Comparison of ENCODE assay signal across 18 cellular contexts in genomic region chr17:65156185-65156834, GRCh38. TPM values are rescaled to one million over a fixed set of nuclear protein-coding genes. Genes with fewer than 3 reads are reported as not detected.
DNase-seq lines count a peak whose midpoint lies in the region; ATAC-seq and TF ChIP-seq lines count a peak whose summit lies in the region.
"Had no signal": no experiment of that assay in that cellular context is flagged by ENCODE, and none has a peak within 500 bp of the region (broad histone marks: within the 10 kb centered on the region; RNA-seq: fewer than 3 reads in every experiment).

No MANE protein-coding gene starts in this region.

- DNase-seq in heart left ventricle (peak in 1 of 5 donors; percentile 32), cardiac septum (ENCODE audit: low spot score) (no peak), T-helper 17 cell (no peak), right cardiac atrium (peak; percentile 25 to 67 (median 60)), transverse colon (peak; percentile 87), testis (no peak), COR-L47 (lab: John Stamatoyannopoulos, UW) (no peak), BE2C (no peak)
- DNase-seq: CD4-positive, alpha-beta T cell; NCI-H1048; NCI-H146; NCI-H2107; NCI-H226; RPMI8226 had no signal

- peaks cover 7% of the 10 kb centered on the region for H3K27me3 Mint-ChIP-seq in T-helper 17 cell
- H3K27me3 Mint-ChIP-seq: CD4-positive, alpha-beta T cell had no signal

- TF ChIP-seq CTCF in heart left ventricle (IDR thresholded peaks at IDR 0.05) = no peak
- TF ChIP-seq CTCF in transverse colon (IDR thresholded peaks at IDR 0.05) = peak in 1 of 5 experiments; percentile 21
- no peak for TF ChIP-seq CTCF in testis (IDR thresholded peaks at IDR 0.05)
- TF ChIP-seq CTCF in BE2C (IDR thresholded peaks at IDR 0.05; ENCODE audit: low read depth, low read length) = no peak

- ATAC-seq in heart left ventricle = peak in 3 of 4 donors; percentile 37 to 83 (median 72)
- no peak for ATAC-seq in T-helper 17 cell
- peak; percentile 82 for ATAC-seq in right cardiac atrium
- ATAC-seq: GM23338, K562 had no signal

- H3K27me3 ChIP-seq in heart left ventricle (no peaks in the 10 kb centered on the region), right cardiac atrium (ENCODE audit: control insufficient read depth, insufficient read depth) (no peaks in the 10 kb centered on the region), transverse colon (no peaks in the 10 kb centered on the region), testis (no peaks in the 10 kb centered on the region), BE2C (no peaks in the 10 kb centered on the region)
- H3K27me3 ChIP-seq: SJSA1 had no signal

- peaks cover 15% of the 10 kb centered on the region for H3K4me1 Mint-ChIP-seq in T-helper 17 cell

- no peaks in the 10 kb centered on the region for H3K36me3 ChIP-seq in heart left ventricle
- no peaks in the 10 kb centered on the region for H3K36me3 ChIP-seq in transverse colon
- no peaks in the 10 kb centered on the region for H3K36me3 ChIP-seq in testis (ENCODE audit: low read depth, missing control alignments)
- H3K36me3 ChIP-seq in BE2C = no peaks in the 10 kb centered on the region

- 62 to 81% (median 67%) methylated on average over 9 to 21 of the region's 21 CpGs for WGBS in heart left ventricle, 4 donors
- WGBS in right cardiac atrium = 71% methylated on average over 21 of the region's 21 CpGs
- WGBS in transverse colon (ENCODE audit: low coverage in 1 of 2), 2 donors = 59 to 76% methylated on average over 9 to 21 of the region's 21 CpGs
- WGBS in testis, 2 donors = 95 to 97% methylated on average over 21 of the region's 21 CpGs

- intact Hi-C loops in heart left ventricle (cut with DNase I) (no loop called here), cardiac septum (cut with DNase I) (no loop called here), right cardiac atrium (cut with DNase I) (no loop called here), transverse colon (cut with DNase I; ENCODE audit: low total_unique reads) (no loop called here), testis (cut with DNase I; ENCODE audit: low total_unique reads) (no loop called here)

- H3K27ac Mint-ChIP-seq in T-helper 17 cell = peak overlapping the region; percentile 27
- H3K27ac Mint-ChIP-seq: CD4-positive, alpha-beta T cell; GM23338 had no signal

- H3K9me3 ChIP-seq in heart left ventricle = no peaks in the 10 kb centered on the region
- H3K9me3 ChIP-seq in T-helper 17 cell (ENCODE audit: control insufficient read depth, low read length, poor library complexity, severe bottlenecking) = no peaks in the 10 kb centered on the region
- no peaks in the 10 kb centered on the region for H3K9me3 ChIP-seq in right cardiac atrium (ENCODE audit: control insufficient read depth, low read length)
- H3K9me3 ChIP-seq in transverse colon = no peaks in the 10 kb centered on the region
- H3K9me3 ChIP-seq in testis = no peaks in the 10 kb centered on the region
- no peaks in the 10 kb centered on the region for H3K9me3 ChIP-seq in BE2C
- H3K9me3 ChIP-seq: A549, SJSA1 had no signal

- TF ChIP-seq EP300 in transverse colon (IDR thresholded peaks at IDR 0.05; ENCODE audit: low read depth) = peak; percentile 81

- H3K27ac ChIP-seq in heart left ventricle (no peak overlapping the region), right cardiac atrium (ENCODE audit: low read length) (no peak overlapping the region), transverse colon (peak overlapping the region; percentile 78 to 80 (median 79)), testis (no peak overlapping the region)
- H3K27ac ChIP-seq: A549, SJSA1 had no signal

- H3K4me1 ChIP-seq in heart left ventricle = peaks cover 0 to 9% (median 0%) of the 10 kb centered on the region in 12 donors
- H3K4me1 ChIP-seq in right cardiac atrium (ENCODE audit: control insufficient read depth, insufficient read depth, low read length) = no peaks in the 10 kb centered on the region
- H3K4me1 ChIP-seq in transverse colon = peaks cover 0 to 26% (median 14%) of the 10 kb centered on the region in 4 donors
- H3K4me1 ChIP-seq in testis = no peaks in the 10 kb centered on the region
- H3K4me1 ChIP-seq in BE2C = peaks cover 2% of the 10 kb centered on the region; the same call in 1 of the 2 replicates

- in situ Hi-C loops in transverse colon (cut with MboI; ENCODE audit: low pct_ligation_motif_present in 1 of 4, low pct_unique_long_range_greater_than_20kb in 1 of 4, low sequenced_read_pairs in 3 of 4) = no loop called here

- H3K4me3 Mint-ChIP-seq in T-helper 17 cell = no peak overlapping the region
- H3K4me3 Mint-ChIP-seq: CD4-positive, alpha-beta T cell; GM23338 had no signal

- H3K36me3 Mint-ChIP-seq in T-helper 17 cell (ENCODE audit: low read depth) = peaks cover 8% of the 10 kb centered on the region

- TF ChIP-seq POLR2A in heart left ventricle (IDR thresholded peaks at IDR 0.05) = no peak
- TF ChIP-seq POLR2A in transverse colon (IDR thresholded peaks at IDR 0.05) = no peak
- TF ChIP-seq POLR2A in testis (IDR thresholded peaks at IDR 0.05) = no peak

- H3K4me3 ChIP-seq in heart left ventricle (no peak overlapping the region), right cardiac atrium (ENCODE audit: low read length) (no peak overlapping the region), transverse colon (no peak overlapping the region), testis (no peak overlapping the region), BE2C (ENCODE audit: low read depth, low read length) (no peak overlapping the region)
- H3K4me3 ChIP-seq: A549, GM23338, K562, SJSA1 had no signal

RNA-seq across cellular contexts. Expression of gene RGS9, which starts 19.1 kb away (rescaled TPM):
- 1 to 10 TPM in 7 of 9 donors, under 1 TPM in 2; 0.85 to 5.1 (median 1.5) TPM for total RNA-seq in heart left ventricle
- 1 to 10 TPM in 1 of 2 donors, under 1 TPM in 1; 0.68 to 1.0 TPM for polyA plus RNA-seq in heart left ventricle
- 0.38 TPM for total RNA-seq in cardiac septum
- total RNA-seq in T-helper 17 cell = 1 to 10 TPM; 1.7 to 4.2 TPM
- 10 to 100 TPM in 1 of 4 donors, 1 to 10 TPM in 3; 4.8 to 15.1 (median 8.3) TPM for total RNA-seq in right cardiac atrium
- 4.2 TPM for polyA plus RNA-seq in right cardiac atrium
- 10 to 100 TPM in 1 of 4 donors, 1 to 10 TPM in 2, not detected in 1; 2.6 to 10.6 (median 7.8) TPM for total RNA-seq in transverse colon
- 1 to 10 TPM; 5.7 to 7.9 TPM for total RNA-seq in testis
- polyA plus RNA-seq in testis (ENCODE audit: insufficient read depth, low read depth, low replicate concordance) = 4.6 TPM
- 16.9 TPM for polyA plus RNA-seq in BE2C (2012; ENCODE audit: insufficient read depth, insufficient read length, low read depth)

Comparison
In these comparisons a context has a peak if more than half of its experiments do, and no peak if none do; other contexts are left out.
1. DNase-seq: peak in right cardiac atrium (3 of 3) and transverse colon (single experiment); none in cardiac septum (single experiment), T-helper 17 cell (0 of 3), testis (single experiment), COR-L47 (single experiment) and BE2C (single experiment).
2. H3K27ac ChIP-seq: peak in transverse colon (4 of 4); none in heart left ventricle (0 of 12), right cardiac atrium (single experiment) and testis (0 of 2).